6 cellular contexts compared by ENCODE assay signal in the genomic region with DNA sequence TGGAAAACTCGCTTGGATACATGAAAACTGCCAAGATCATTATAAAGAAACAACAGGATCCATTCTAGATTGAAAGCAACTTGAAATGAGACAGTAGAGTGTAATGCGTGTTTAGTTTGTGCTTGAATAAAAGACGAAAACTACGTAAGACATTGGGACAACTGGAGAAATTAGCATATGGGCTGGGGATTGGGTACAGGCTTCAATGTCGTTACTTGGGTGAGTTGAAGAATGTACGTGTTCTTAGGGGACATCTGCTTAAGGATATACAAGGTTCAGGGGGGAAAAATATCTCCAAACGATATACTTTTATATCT. TPM values are rescaled to one million over a fixed set of nuclear protein-coding genes. Genes with fewer than 3 reads are reported as not detected.
DNase-seq lines count a peak whose midpoint lies in the region; ATAC-seq lines count a peak whose summit lies in the region.

No MANE protein-coding gene starts in this region.

- H3K9me3 ChIP-seq in ES-I3 (ENCODE audit: control insufficient read depth, insufficient read depth, low read length) (no peaks in the 10 kb centered on the region), T-helper 17 cell (ENCODE audit: control insufficient read depth, low read length, poor library complexity, severe bottlenecking) (no peaks in the 10 kb centered on the region)

- H3K27ac Mint-ChIP-seq in T-helper 17 cell: peak overlapping the region; percentile 97

- H3K4me3 Mint-ChIP-seq in T-helper 17 cell: peak overlapping the region; percentile 99

- no peak for DNase-seq in T-helper 17 cell
- DNase-seq in left lobe of liver (ENCODE audit: low spot score): no peak
- no peak for DNase-seq in COLO829 (ENCODE audit: low spot score)

- H3K36me3 ChIP-seq in ES-I3 (ENCODE audit: insufficient read depth, low read length): peaks cover 12% of the 10 kb centered on the region; the same call in 1 of the 2 replicates

- peak overlapping the region; percentile 92 for H3K9ac ChIP-seq in ES-I3 (ENCODE audit: low read depth, low read length)

- no peak for ATAC-seq in T-helper 17 cell
- ATAC-seq in left lobe of liver: peak; percentile 2
- ATAC-seq in HG03565 (IDR thresholded peaks at IDR 0.05; ENCODE audit: unreplicated experiment): no peak
- no peak for ATAC-seq in HG02885 (IDR thresholded peaks at IDR 0.05; ENCODE audit: poor library complexity, unreplicated experiment)

- peaks cover 32% of the 10 kb centered on the region for H3K4me1 Mint-ChIP-seq in T-helper 17 cell

- peaks cover 4% of the 10 kb centered on the region; the same call in 1 of the 2 replicates for H3K4me1 ChIP-seq in ES-I3 (ENCODE audit: insufficient read depth, low read length)

- peaks cover 6% of the 10 kb centered on the region for H3K36me3 Mint-ChIP-seq in T-helper 17 cell (ENCODE audit: low read depth)

- no peaks in the 10 kb centered on the region for H3K27me3 Mint-ChIP-seq in T-helper 17 cell

RNA-seq across cellular contexts. Expression of gene ERVK3-1, which starts 0.5 kb away (rescaled TPM):
- total RNA-seq in T-helper 17 cell (100 to 1,000 TPM; 108 to 110 TPM), left lobe of liver (14.3 TPM)

RNA-seq across cellular contexts. Expression of gene ZSCAN22, which starts 22.1 kb away (rescaled TPM):
- 1 to 10 TPM; 1.5 to 1.7 TPM for total RNA-seq in T-helper 17 cell
- 2.4 TPM for total RNA-seq in left lobe of liver

RNA-seq across cellular contexts. Expression of gene ZNF8, which starts 26.0 kb away (rescaled TPM):
- total RNA-seq in T-helper 17 cell (1 to 10 TPM; 5.6 to 6.6 TPM), left lobe of liver (1.8 TPM)

RNA-seq across cellular contexts. Expression of gene A1BG, which starts 48.6 kb away (rescaled TPM):
- total RNA-seq in T-helper 17 cell (10 to 100 TPM; 16.0 to 21.7 TPM), left lobe of liver (1,433 TPM)

RNA-seq across cellular contexts. Expression of gene ZNF497, which starts 57.8 kb away (rescaled TPM):
- total RNA-seq in T-helper 17 cell: 1 to 10 TPM in 1 of 2 donors, under 1 TPM in 1; 0.55 to 1.6 TPM
- total RNA-seq in left lobe of liver: 2.4 TPM
